ENCODE assay signal across 1 cellular context in the genomic region with DNA sequence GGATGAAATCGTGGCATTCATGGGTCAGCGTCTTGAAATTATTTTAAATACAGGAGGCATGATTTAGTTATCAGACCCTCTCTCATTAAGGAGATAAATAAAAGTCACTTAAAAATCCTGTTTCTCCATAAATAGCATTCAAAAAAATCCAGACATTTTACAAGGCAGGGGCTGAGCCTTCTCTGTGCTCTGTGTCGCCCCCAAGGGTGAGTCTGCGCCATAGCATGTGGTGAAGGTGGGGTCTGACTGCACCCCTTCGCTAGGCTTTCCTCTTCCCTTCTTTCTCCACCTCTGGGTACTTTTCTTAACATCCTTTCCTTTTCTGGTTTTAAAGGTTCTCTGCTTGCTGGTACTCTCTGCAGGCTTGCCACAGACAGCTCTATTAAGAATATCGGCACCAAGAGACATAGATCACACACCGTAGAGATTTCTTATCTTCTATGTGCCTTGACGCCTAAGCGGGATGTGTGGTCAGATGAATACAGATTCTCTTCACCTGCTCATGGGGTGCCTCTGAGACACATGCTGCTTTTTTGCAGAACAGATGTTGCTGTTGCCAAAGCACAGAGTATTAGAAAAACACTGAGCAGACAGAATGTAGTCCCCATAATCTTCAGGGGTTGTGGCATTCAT.
A peak's percentile ranks its signal among the peaks of the same experiment; 100 is the strongest.
TF ChIP-seq lines count a peak whose summit lies in the region.

No MANE protein-coding gene starts in this region.

TF ChIP-seq in IMR-90, 13 proteins besides CTCF, POLR2A, EP300 and RAD21:
- TF ChIP-seq SMC3 (IDR thresholded peaks at IDR 0.05; ENCODE audit: low read depth, low read length) (0 out of 2 replicates have a peak, but pooled peaks have one; percentile 7), NFE2L2 (IDR thresholded peaks at IDR 0.05; ENCODE audit: low read depth, low read length) (no peak)
TF ChIP-seq in IMR-90: peak in this region for 1.
